25 cellular contexts compared by ENCODE assay signal in the genomic region with DNA sequence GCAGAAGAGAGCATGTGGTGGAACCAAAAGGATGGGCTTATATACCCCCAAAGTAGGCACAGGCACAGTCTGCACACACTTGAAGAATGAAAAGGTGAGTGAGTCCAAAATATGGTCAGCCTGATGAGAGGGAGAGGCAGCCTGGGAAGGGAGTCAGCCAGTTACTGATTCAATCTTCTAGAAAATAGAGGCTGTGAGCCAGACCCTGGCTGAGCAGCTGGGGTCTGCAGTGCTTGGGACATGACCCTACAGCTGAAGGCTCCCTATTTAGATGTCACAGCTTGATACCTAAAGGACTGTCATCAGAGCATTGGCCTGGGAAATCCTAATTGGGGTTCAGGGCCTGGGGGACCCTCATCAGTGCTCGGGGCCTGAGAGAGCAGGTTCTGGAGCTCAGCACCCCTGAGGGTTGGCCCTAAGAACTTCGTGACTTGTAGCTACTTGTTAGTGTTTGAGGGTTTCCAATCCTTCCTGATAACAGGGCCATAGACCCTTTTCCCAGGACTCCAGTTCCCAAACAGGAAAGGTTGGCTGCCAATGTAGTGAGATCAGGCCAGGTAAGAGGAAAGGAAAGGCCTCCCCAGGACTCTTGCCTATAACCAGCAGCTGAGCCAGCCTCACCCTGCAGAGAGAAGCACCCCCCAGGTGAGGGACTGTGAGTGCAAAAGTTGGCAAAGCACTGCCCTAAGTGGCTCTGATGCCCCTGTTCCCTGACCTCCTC. TPM values are rescaled to one million over a fixed set of nuclear protein-coding genes. Genes with fewer than 3 reads are reported as not detected.
"Had no signal": no experiment of that assay in that cellular context is flagged by ENCODE, and none has a peak within 500 bp of the region (broad histone marks: within the 10 kb centered on the region; RNA-seq: fewer than 3 reads in every experiment).

No MANE protein-coding gene starts in this region.

- H3K27me3 ChIP-seq: brain microvascular endothelial cell, right atrium auricular region, uterus had no signal

- H2AFZ ChIP-seq: parathyroid adenoma had no signal

- DNase-seq: activated CD4-positive, alpha-beta T cell treated with anti-CD3 and anti-CD28 coated beads for 4 hours; activated CD4-positive, alpha-beta T cell treated with anti-CD3 and anti-CD28 coated beads, Interleukin-2, amount 50 U/mL, for 48 hours; activated CD4-positive, CD25-positive, alpha-beta regulatory T cell; activated CD8-positive, alpha-beta memory T cell treated with anti-CD3 and anti-CD28 coated beads for 24 hours; activated effector memory CD4-positive, alpha-beta T cell treated with anti-CD3 and anti-CD28 coated beads, Interleukin-2, amount 50 U/mL, for 16 hours; activated naive CD4-positive, alpha-beta T cell treated with anti-CD3 and anti-CD28 coated beads for 36 hours; activated naive CD8-positive, alpha-beta T cell treated with anti-CD3 and anti-CD28 coated beads, Interleukin-2, amount 10 ng/mL, durations not matched to agents 7 days and 5 days; brain microvascular endothelial cell; caudate nucleus; effector CD4-positive, alpha-beta T cell; erythroblast; foreskin fibroblast; left ventricle myocardium inferior; nucleus accumbens; psoas muscle; stimulated activated CD4-positive, alpha-beta T cell treated with anti-CD3 and anti-CD28 coated beads, Interleukin-15, amount 100 ng/mL, for 24 hours; stimulated activated CD4-positive, alpha-beta T cell treated with anti-CD3 and anti-CD28 coated beads, Interleukin-2, amount 100 ng/mL, for 24 hours; stimulated activated naive CD4-positive, alpha-beta T cell treated with Interleukin-2 at 50 U/mL for 16 hours; uterus had no signal

- H3K27ac ChIP-seq: brain microvascular endothelial cell, left ventricle myocardium inferior, parathyroid adenoma, psoas muscle, right atrium auricular region, thoracic aorta, uterus had no signal

- H3K36me3 ChIP-seq: brain microvascular endothelial cell, left ventricle myocardium inferior, right atrium auricular region, thoracic aorta, uterus had no signal

- H3K79me2 ChIP-seq: parathyroid adenoma had no signal

- H3K9me3 ChIP-seq: thoracic aorta, uterus had no signal

- ATAC-seq: psoas muscle had no signal

- H3K9ac ChIP-seq: parathyroid adenoma had no signal

- H3K4me2 ChIP-seq: smooth muscle cell had no signal

- H3K4me3 ChIP-seq: left ventricle myocardium inferior, psoas muscle, right atrium auricular region, smooth muscle cell, thoracic aorta, uterus had no signal

- H3K4me1 ChIP-seq: left ventricle myocardium inferior, parathyroid adenoma, psoas muscle, right atrium auricular region, uterus had no signal

RNA-seq across cellular contexts. Expression of a gene that starts 54.7 kb away (rescaled TPM):
- total RNA-seq: activated naive CD4-positive, alpha-beta T cell treated with anti-CD3 and anti-CD28 coated beads for 36 hours; activated naive CD8-positive, alpha-beta T cell treated with anti-CD3 and anti-CD28 coated beads, Interleukin-2, amount 10 ng/mL, durations not matched to agents 7 days and 5 days; T-helper 1 cell treated with Interleukin-12 subunit alpha and Interleukin-12 subunit beta and Interleukin-4 antibody, amounts not matched to agents 30 ng/mL and 1 ng/mL, for 36 hours had no signal
- polyA plus RNA-seq: neural cell had no signal
